ENCODE assay signal across 23 cellular contexts in the genomic region with DNA sequence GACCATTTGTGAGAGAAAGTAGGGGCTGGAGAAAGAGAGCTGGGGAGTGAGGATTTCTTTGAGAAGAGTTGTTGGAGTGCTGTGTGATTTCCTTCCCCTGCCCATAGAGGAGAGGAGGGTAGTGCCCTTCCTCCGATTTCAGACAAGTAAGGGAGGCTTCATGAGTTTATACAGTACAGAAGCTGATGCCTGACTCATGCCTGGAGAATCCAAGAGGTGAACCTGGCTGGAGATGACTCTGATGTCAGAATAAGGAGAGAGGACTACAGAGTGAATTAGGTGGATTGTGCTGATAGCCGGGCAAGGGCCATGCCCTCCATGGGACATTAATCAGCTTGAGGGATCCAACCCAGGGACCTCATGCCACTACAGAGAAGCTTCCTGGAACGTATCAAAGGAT.
A peak's percentile ranks its signal among the peaks of the same experiment; 100 is the strongest.
DNase-seq lines count a peak whose midpoint lies in the region; FAIRE-seq and TF ChIP-seq lines count a peak whose summit lies in the region.
"Had no signal": no experiment of that assay in that cellular context is flagged by ENCODE, and none has a peak within 500 bp of the region (broad histone marks: within the 10 kb centered on the region; RNA-seq: fewer than 3 reads in every experiment).

No MANE protein-coding gene starts in this region.

- H3K36me3 ChIP-seq in mammary epithelial cell (ENCODE audit: insufficient read depth, low read length) (no peaks in the 10 kb centered on the region), SK-N-SH (replicated peaks in 1 of 2; ENCODE audit: control insufficient read depth in 1 of 2, insufficient read depth in 2 of 2, low read length in 1 of 2) (no peaks in the 10 kb centered on the region)
- H3K36me3 ChIP-seq: BE2C had no signal

- H4K20me1 ChIP-seq in mammary epithelial cell (ENCODE audit: insufficient read depth, low read length), result no peaks in the 10 kb centered on the region
- H4K20me1 ChIP-seq in SK-N-SH (ENCODE audit: insufficient read depth), result no peaks in the 10 kb centered on the region

- H3K27ac ChIP-seq in mammary epithelial cell (ENCODE audit: insufficient read depth, low read depth, low read length), result no peak overlapping the region
- H3K27ac ChIP-seq in SK-N-SH (ENCODE audit: low read depth in 2 of 2, low read length in 1 of 2), result no peak overlapping the region
- H3K27ac ChIP-seq: 22Rv1 had no signal

- no peak overlapping the region for H3K4me2 ChIP-seq in mammary epithelial cell (ENCODE audit: insufficient read depth, low read depth, low read length)
- H3K4me2 ChIP-seq in SK-N-SH, result no peak overlapping the region

- TF ChIP-seq CTCF in mammary epithelial cell (conservative IDR thresholded peaks at IDR 0.05 in 1 of 2, IDR thresholded peaks at IDR 0.05 in 1 of 2; ENCODE audit: extremely low read depth in 1 of 2, insufficient read depth in 1 of 2, low read depth in 1 of 2, low read length in 2 of 2) (no peak), MCF 10A (IDR thresholded peaks at IDR 0.05; ENCODE audit: unreplicated experiment) (no peak), epithelial cell of esophagus (IDR thresholded peaks at IDR 0.05; ENCODE audit: insufficient read depth, low read depth, low read length, missing control alignments) (no peak), SK-N-SH (IDR thresholded peaks at IDR 0.05) (no peak)

- H3K9me3 ChIP-seq in mammary epithelial cell (replicated peaks; ENCODE audit: insufficient read depth, low read length) (no peaks in the 10 kb centered on the region), SK-N-SH (no peaks in the 10 kb centered on the region)
- H3K9me3 ChIP-seq: BE2C, Caco-2 had no signal

- H3K9ac ChIP-seq in mammary epithelial cell (ENCODE audit: insufficient read depth, low read length) (no peak overlapping the region), SK-N-SH (no peak overlapping the region)

- H3K4me1 ChIP-seq in mammary epithelial cell (ENCODE audit: insufficient read depth, low read length), result no peaks in the 10 kb centered on the region
- H3K4me1 ChIP-seq in SK-N-SH (ENCODE audit: control insufficient read depth in 1 of 2, insufficient read depth in 2 of 2, low read depth in 1 of 2, low read length in 1 of 2), result no peaks in the 10 kb centered on the region
- H3K4me1 ChIP-seq: BE2C had no signal

- H3K27me3 Mint-ChIP-seq in MCF 10A (ENCODE audit: insufficient read depth, unreplicated experiment), result no peaks in the 10 kb centered on the region
- H3K27me3 Mint-ChIP-seq: CD4-positive, alpha-beta T cell had no signal

- TF ChIP-seq RAD21 in SK-N-SH (IDR thresholded peaks at IDR 0.05; ENCODE audit: low read length), result no peak

- peaks cover 4% of the 10 kb centered on the region for H3K4me1 Mint-ChIP-seq in MCF 10A (ENCODE audit: insufficient read depth, unreplicated experiment)

- H3K27me3 ChIP-seq in mammary epithelial cell (ENCODE audit: insufficient read depth, low read length), result no peaks in the 10 kb centered on the region
- no peaks in the 10 kb centered on the region for H3K27me3 ChIP-seq in SK-N-SH (ENCODE audit: insufficient read depth)
- H3K27me3 ChIP-seq: BE2C had no signal

- peaks cover 4% of the 10 kb centered on the region for H3F3A ChIP-seq in SK-N-SH (replicated peaks; ENCODE audit: insufficient read depth)

- CTCF ChIA-PET in mammary epithelial cell (lab: Charles Lee; ENCODE audit: low non-redundant PET), result no interaction called here
- CTCF ChIA-PET in MCF 10A (lab: Yijun Ruan, JAX), result interaction anchor here (1.0 to 6.6 kb wide), 3 partner anchors 13 to 210 kb away, joined by 3 to 46 read pairs (median 9); no protein-coding TSS in a partner anchor
- CTCF ChIA-PET in SK-N-SH (lab: Yijun Ruan, JAX), result interaction anchor here (1.0 to 3.9 kb wide), 3 partner anchors 11 to 490 kb away, joined by 3 to 26 read pairs (median 3); no protein-coding TSS in a partner anchor

- H3K36me3 Mint-ChIP-seq in MCF 10A (ENCODE audit: insufficient read depth, unreplicated experiment), result no peaks in the 10 kb centered on the region

- in situ Hi-C loops in mammary epithelial cell (cut with MboI; ENCODE audit: low sequenced_read_pairs in 2 of 2), result loop anchor here in 1 of 2 donors (10.0 kb wide), 1 partner anchor 385 kb away; no protein-coding TSS in a partner anchor

- dilution Hi-C loops in mammary epithelial cell (cut with HindIII; ENCODE audit: low sequenced_read_pairs), result no loop called here

- H3K4me3 Mint-ChIP-seq in MCF 10A (ENCODE audit: unreplicated experiment), result no peak overlapping the region
- H3K4me3 Mint-ChIP-seq: CD4-positive, alpha-beta T cell had no signal

- H3K9me3 Mint-ChIP-seq in MCF 10A (ENCODE audit: unreplicated experiment), result no peaks in the 10 kb centered on the region
- H3K9me3 Mint-ChIP-seq: CD4-positive, alpha-beta T cell had no signal

- no peak overlapping the region for H3K4me3 ChIP-seq in mammary epithelial cell (replicated peaks in 1 of 3; ENCODE audit: insufficient read depth in 1 of 3, low read depth in 2 of 3, low read length in 3 of 3)
- no peak overlapping the region for H3K4me3 ChIP-seq in epithelial cell of esophagus (ENCODE audit: low read length)
- no peak overlapping the region for H3K4me3 ChIP-seq in SK-N-SH (ENCODE audit: low read depth in 2 of 2, low read length in 1 of 2)

- 82% methylated on average over 3 of the region's 3 CpGs for WGBS in mammary epithelial cell (ENCODE audit: low coverage, missing lambda C conversion rate)
- 34% methylated on average over 3 of the region's 3 CpGs for WGBS in SK-N-SH (ENCODE audit: low lambda C conversion rate)

- no peak overlapping the region for H3K27ac Mint-ChIP-seq in MCF 10A (ENCODE audit: low read depth, unreplicated experiment)
- H3K27ac Mint-ChIP-seq: CD4-positive, alpha-beta T cell had no signal

- H2AFZ ChIP-seq in mammary epithelial cell (ENCODE audit: low read depth, low read length) (peak overlapping the region; percentile 21), SK-N-SH (ENCODE audit: low read depth) (no peak overlapping the region)

- no peaks in the 10 kb centered on the region for H3K79me2 ChIP-seq in mammary epithelial cell (ENCODE audit: insufficient read depth, low read length)
- no peaks in the 10 kb centered on the region for H3K79me2 ChIP-seq in SK-N-SH (ENCODE audit: insufficient read depth)

- FAIRE-seq in RCC 7860 (lab: Jason Lieb, UNC), result no peak
- no peak for FAIRE-seq in urothelium cell line (lab: Jason Lieb, UNC)

- TF ChIP-seq EP300 in SK-N-SH (IDR thresholded peaks at IDR 0.05; ENCODE audit: borderline replicate concordance in 1 of 2, low read depth in 1 of 2, low read length in 1 of 2), result no peak

- DNase-seq in mammary epithelial cell (peak; percentile 36), MCF 10A (ENCODE audit: unreplicated experiment) (no peak), RCC 7860 (ENCODE audit: low spot score) (peak; percentile 12), epithelial cell of esophagus (ENCODE audit: low read depth) (peak; percentile 44), urothelium cell line (ENCODE audit: low spot score) (peak; percentile 64), NCI-H526 (lab: John Stamatoyannopoulos, UW) (no peak), T1000 (lab: John Stamatoyannopoulos, UW) (no peak), SK-N-SH (no peak)
- DNase-seq: BE2C; Caco-2; CD4-positive, alpha-beta T cell; GF-D8; GOT3; MM.1S; NCI-H1092; NCI-H146; NCI-H2029 treated with DMSO at 0.1 percent for 48 hours; NCI-H2171 treated with DMSO at 0.1 percent for 48 hours; NCI-H774; OCI-M1; RPMI8226; SIG-M5 had no signal

- intact Hi-C loops in mammary epithelial cell (cut with micrococcal nuclease), result no loop called here
- intact Hi-C loops in MCF 10A (cut with micrococcal nuclease), result no loop called here

- no peaks in the 10 kb centered on the region for H3K9me2 ChIP-seq in SK-N-SH

- POLR2A ChIA-PET in MCF 10A (lab: Yijun Ruan, JAX), result interaction anchor here (0.7 kb wide), 1 partner anchor 9 kb away, joined by 3 read pairs; no protein-coding TSS in a partner anchor
- POLR2A ChIA-PET in SK-N-SH (lab: Yijun Ruan, JAX), result no interaction called here

- BruUV-seq in mammary epithelial cell (replicated peaks; lab: Mats Ljungman, UMichigan), result no TSS peak
- BruUV-seq in MCF 10A (replicated peaks; lab: Mats Ljungman, UMichigan), result no TSS peak

TF ChIP-seq in SK-N-SH, 30 proteins besides CTCF, POLR2A, EP300 and RAD21 (continues in another document):
- TF ChIP-seq REST (IDR thresholded peaks at IDR 0.05; ENCODE audit: low read depth, low read length) (no peak), TCF12 (IDR thresholded peaks at IDR 0.05) (no peak), SIN3A (IDR thresholded peaks at IDR 0.05; ENCODE audit: borderline replicate concordance, low read depth, low read length) (no peak), USF2 (IDR thresholded peaks at IDR 0.05; ENCODE audit: borderline replicate concordance, low read depth, low read length) (no peak), FOXJ3 (CRISPR knock-in tag; IDR thresholded peaks at IDR 0.05) (no peak), MEF2A (IDR thresholded peaks at IDR 0.05; ENCODE audit: borderline replicate concordance, low read depth) (no peak)

Comparison
In these comparisons a context has a peak if more than half of its experiments do, and no peak if none do; other contexts are left out.
1. DNase-seq: peak in mammary epithelial cell (single experiment), RCC 7860 (single experiment), epithelial cell of esophagus (single experiment) and urothelium cell line (single experiment); none in MCF 10A (single experiment), NCI-H526 (0 of 2), T1000 (single experiment) and SK-N-SH (single experiment).